ENCODE assay signal across 1 cellular context in the genomic region with DNA sequence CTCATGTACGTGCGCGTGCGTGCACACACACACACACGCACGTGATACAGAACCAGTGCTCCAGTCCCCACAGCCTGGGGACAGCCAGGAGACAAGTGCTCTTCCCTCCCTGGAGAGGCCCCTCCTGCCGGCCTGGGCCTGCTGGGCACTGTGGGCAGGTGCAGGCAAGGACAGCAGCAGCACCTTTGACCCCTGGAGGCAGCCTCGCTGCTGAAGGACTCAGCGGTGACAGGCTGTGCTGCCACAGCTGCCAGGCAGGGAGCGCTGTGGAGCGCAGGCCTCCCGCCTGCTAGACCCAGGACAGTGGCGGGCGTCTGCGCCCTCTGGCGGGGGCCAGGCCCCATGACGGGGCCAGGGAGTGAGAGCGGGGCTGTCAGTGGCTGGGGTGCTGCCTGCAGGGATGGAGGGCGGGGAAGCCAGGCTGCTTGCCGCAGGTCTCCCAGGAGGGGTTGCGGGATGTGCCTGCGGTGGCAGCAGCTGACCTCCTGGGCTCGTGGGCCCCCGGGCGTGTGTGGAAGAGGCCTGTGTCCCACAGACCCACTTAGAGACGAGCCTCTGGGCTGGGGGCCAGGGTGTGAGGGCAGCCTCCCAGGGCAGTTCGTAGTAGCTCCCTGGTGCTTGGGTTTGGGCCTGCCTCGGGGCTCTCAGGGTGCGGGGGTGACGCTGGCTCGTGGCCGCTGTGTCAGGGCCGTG.
A peak's percentile ranks its signal among the peaks of the same experiment; 100 is the strongest.
TF ChIP-seq lines count a peak whose summit lies in the region.

No MANE protein-coding gene starts in this region.

TF ChIP-seq in K562, 482 proteins besides CTCF, POLR2A, EP300 and RAD21 (continued from another document and continues in another):
- TF ChIP-seq ARID3B (CRISPR knock-in tag; IDR thresholded peaks at IDR 0.05; ENCODE audit: borderline replicate concordance) (no peak), POLR2AphosphoS2 (IDR thresholded peaks at IDR 0.05; ENCODE audit: low read length) (no peak), SRSF1 (IDR thresholded peaks at IDR 0.05; ENCODE audit: low read depth, low read length) (no peak), ZNF586 (CRISPR knock-in tag; conservative IDR thresholded peaks at IDR 0.05) (no peak), ETV5 (CRISPR knock-in tag; IDR thresholded peaks at IDR 0.05; ENCODE audit: low read depth) (0 out of 2 replicates have a peak, but pooled peaks have one; percentile 52), PCBP2 (IDR thresholded peaks at IDR 0.05; ENCODE audit: low read depth, low read length, poor library complexity, severe bottlenecking) (no peak), CBX3 (IDR thresholded peaks at IDR 0.05; ENCODE audit: borderline replicate concordance in 1 of 2, low read length in 2 of 2) (peak in 1 of 2 experiments; percentile 66; a peak in 1 of 3 replicates), CBFB (CRISPR knock-in tag; IDR thresholded peaks at IDR 0.05) (peak; percentile 17; the same call in 1 of the 2 replicates), ZC3H8 (IDR thresholded peaks at IDR 0.05) (no peak), HDGF (IDR thresholded peaks at IDR 0.05) (0 out of 2 replicates have a peak, but pooled peaks have one; percentile 53), ZBTB43 (CRISPR knock-in tag; IDR thresholded peaks at IDR 0.05) (peak; percentile 89), MXI1 (IDR thresholded peaks at IDR 0.05; ENCODE audit: low read depth, low read length) (0 out of 2 replicates have a peak, but pooled peaks have one; percentile 38), TEAD1 (CRISPR knock-in tag; IDR thresholded peaks at IDR 0.05) (no peak), SMARCB1 (IDR thresholded peaks at IDR 0.05; ENCODE audit: insufficient read length, low read depth) (no peak), ZNF561 (CRISPR knock-in tag; conservative IDR thresholded peaks at IDR 0.05) (no peak), CLOCK (CRISPR knock-in tag; IDR thresholded peaks at IDR 0.05; ENCODE audit: borderline replicate concordance) (no peak), ZNF695 (CRISPR knock-in tag; IDR thresholded peaks at IDR 0.05) (no peak), SREBF1 (IDR thresholded peaks at IDR 0.05; ENCODE audit: borderline replicate concordance, low read depth, low read length) (no peak), JUN (IDR thresholded peaks at IDR 0.05; ENCODE audit: borderline replicate concordance, low read depth, low read length) (peak; percentile 80; the same call in 1 of the 2 replicates), JUN (CRISPR knock-in tag; IDR thresholded peaks at IDR 0.05; ENCODE audit: borderline replicate concordance) (no peak), SAFB2 (IDR thresholded peaks at IDR 0.05; ENCODE audit: borderline replicate concordance, low read depth, low read length, severe bottlenecking) (no peak), ZBTB12 (CRISPR knock-in tag; IDR thresholded peaks at IDR 0.05) (no peak), MXD1 (CRISPR knock-in tag; IDR thresholded peaks at IDR 0.05; ENCODE audit: borderline replicate concordance, poor library complexity, severe bottlenecking) (no peak), ZNF197 (CRISPR knock-in tag; IDR thresholded peaks at IDR 0.05; ENCODE audit: low read depth) (no peak), XRCC5 (IDR thresholded peaks at IDR 0.05; ENCODE audit: low read depth, low read length) (peak; percentile 97), NUFIP1 (IDR thresholded peaks at IDR 0.05; ENCODE audit: partially characterized antibody) (peak; percentile 26), MAFG (tag; conservative IDR thresholded peaks at IDR 0.05) (no peak), TFAM (CRISPR knock-in tag; conservative IDR thresholded peaks at IDR 0.05) (no peak), PTTG1 (tag; IDR thresholded peaks at IDR 0.05; ENCODE audit: low read depth) (no peak), RBBP5 (IDR thresholded peaks at IDR 0.05; ENCODE audit: borderline replicate concordance, insufficient read depth, low read length, poor library complexity, severe bottlenecking) (no peak), PTRF (tag; IDR thresholded peaks at IDR 0.05) (no peak), HMG20B (CRISPR knock-in tag; IDR thresholded peaks at IDR 0.05) (no peak), BRCA1 (IDR thresholded peaks at IDR 0.05) (no peak), BRCA1 (CRISPR knock-in tag; IDR thresholded peaks at IDR 0.05) (no peak), CHCHD3 (CRISPR knock-in tag; IDR thresholded peaks at IDR 0.05) (no peak), KDM5B (IDR thresholded peaks at IDR 0.05; ENCODE audit: insufficient replicate concordance, low read depth, low read length) (no peak), POLR2G (IDR thresholded peaks at IDR 0.05; ENCODE audit: low read depth, low read length) (no peak; the same call in 1 of the 2 replicates)
- TF ChIP-seq, protein P1, sequence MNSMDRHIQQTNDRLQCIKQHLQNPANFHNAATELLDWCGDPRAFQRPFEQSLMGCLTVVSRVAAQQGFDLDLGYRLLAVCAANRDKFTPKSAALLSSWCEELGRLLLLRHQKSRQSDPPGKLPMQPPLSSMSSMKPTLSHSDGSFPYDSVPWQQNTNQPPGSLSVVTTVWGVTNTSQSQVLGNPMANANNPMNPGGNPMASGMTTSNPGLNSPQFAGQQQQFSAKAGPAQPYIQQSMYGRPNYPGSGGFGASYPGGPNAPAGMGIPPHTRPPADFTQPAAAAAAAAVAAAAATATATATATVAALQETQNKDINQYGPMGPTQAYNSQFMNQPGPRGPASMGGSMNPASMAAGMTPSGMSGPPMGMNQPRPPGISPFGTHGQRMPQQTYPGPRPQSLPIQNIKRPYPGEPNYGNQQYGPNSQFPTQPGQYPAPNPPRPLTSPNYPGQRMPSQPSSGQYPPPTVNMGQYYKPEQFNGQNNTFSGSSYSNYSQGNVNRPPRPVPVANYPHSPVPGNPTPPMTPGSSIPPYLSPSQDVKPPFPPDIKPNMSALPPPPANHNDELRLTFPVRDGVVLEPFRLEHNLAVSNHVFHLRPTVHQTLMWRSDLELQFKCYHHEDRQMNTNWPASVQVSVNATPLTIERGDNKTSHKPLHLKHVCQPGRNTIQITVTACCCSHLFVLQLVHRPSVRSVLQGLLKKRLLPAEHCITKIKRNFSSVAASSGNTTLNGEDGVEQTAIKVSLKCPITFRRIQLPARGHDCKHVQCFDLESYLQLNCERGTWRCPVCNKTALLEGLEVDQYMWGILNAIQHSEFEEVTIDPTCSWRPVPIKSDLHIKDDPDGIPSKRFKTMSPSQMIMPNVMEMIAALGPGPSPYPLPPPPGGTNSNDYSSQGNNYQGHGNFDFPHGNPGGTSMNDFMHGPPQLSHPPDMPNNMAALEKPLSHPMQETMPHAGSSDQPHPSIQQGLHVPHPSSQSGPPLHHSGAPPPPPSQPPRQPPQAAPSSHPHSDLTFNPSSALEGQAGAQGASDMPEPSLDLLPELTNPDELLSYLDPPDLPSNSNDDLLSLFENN (IDR thresholded peaks at IDR 0.05; ENCODE audit: low read depth in 2 of 2, low read length in 2 of 2), result peak in 1 of 2 experiments; percentile 77; a peak in 2 of 4 replicates
- TF ChIP-seq, protein P2, sequence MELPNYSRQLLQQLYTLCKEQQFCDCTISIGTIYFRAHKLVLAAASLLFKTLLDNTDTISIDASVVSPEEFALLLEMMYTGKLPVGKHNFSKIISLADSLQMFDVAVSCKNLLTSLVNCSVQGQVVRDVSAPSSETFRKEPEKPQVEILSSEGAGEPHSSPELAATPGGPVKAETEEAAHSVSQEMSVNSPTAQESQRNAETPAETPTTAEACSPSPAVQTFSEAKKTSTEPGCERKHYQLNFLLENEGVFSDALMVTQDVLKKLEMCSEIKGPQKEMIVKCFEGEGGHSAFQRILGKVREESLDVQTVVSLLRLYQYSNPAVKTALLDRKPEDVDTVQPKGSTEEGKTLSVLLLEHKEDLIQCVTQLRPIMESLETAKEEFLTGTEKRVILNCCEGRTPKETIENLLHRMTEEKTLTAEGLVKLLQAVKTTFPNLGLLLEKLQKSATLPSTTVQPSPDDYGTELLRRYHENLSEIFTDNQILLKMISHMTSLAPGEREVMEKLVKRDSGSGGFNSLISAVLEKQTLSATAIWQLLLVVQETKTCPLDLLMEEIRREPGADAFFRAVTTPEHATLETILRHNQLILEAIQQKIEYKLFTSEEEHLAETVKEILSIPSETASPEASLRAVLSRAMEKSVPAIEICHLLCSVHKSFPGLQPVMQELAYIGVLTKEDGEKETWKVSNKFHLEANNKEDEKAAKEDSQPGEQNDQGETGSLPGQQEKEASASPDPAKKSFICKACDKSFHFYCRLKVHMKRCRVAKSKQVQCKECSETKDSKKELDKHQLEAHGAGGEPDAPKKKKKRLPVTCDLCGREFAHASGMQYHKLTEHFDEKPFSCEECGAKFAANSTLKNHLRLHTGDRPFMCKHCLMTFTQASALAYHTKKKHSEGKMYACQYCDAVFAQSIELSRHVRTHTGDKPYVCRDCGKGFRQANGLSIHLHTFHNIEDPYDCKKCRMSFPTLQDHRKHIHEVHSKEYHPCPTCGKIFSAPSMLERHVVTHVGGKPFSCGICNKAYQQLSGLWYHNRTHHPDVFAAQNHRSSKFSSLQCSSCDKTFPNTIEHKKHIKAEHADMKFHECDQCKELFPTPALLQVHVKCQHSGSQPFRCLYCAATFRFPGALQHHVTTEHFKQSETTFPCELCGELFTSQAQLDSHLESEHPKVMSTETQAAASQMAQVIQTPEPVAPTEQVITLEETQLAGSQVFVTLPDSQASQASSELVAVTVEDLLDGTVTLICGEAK (IDR thresholded peaks at IDR 0.05), result no peak
- TF ChIP-seq, protein P2 (CRISPR knock-in tag; IDR thresholded peaks at IDR 0.05), result no peak
